ENCODE assay signal across 8 cellular contexts in the genomic region with DNA sequence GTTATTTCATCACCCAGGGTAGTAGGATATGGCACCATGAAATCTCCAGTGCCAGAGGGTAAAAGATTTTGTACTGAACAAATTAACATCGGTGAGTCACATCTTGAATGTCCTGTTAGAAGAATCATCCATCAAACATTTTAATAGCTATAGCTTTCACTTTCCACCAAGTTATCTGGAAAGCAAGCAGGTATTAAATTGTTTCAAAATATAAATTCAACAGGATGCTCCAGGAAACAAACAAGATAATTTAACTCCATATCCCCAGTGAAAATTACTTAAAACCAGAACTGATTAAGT. TPM values are rescaled to one million over a fixed set of nuclear protein-coding genes. Genes with fewer than 3 reads are reported as not detected.
DNase-seq lines count a peak whose midpoint lies in the region; ATAC-seq and TF ChIP-seq lines count a peak whose summit lies in the region.

No MANE protein-coding gene starts in this region.

- TF ChIP-seq CTCF in fibroblast of mammary gland (conservative IDR thresholded peaks at IDR 0.05; ENCODE audit: control insufficient read depth, insufficient read depth, low read depth, low read length), result no peak

- H3K9ac ChIP-seq in skeletal muscle tissue (ENCODE audit: low read depth in 1 of 3, low read length in 3 of 3), result peak overlapping the region in 2 of 3 donors; percentile 75 to 91

- H3K4me3 ChIP-seq in fibroblast of mammary gland (ENCODE audit: control insufficient read depth, low read depth, low read length) (peak overlapping the region; percentile 77), skeletal muscle tissue (ENCODE audit: low read length in 3 of 3) (peak overlapping the region in 2 of 3 donors; percentile 1 to 8)

- no peaks in the 10 kb centered on the region for H3K9me3 ChIP-seq in skeletal muscle tissue (ENCODE audit: control insufficient read depth in 3 of 3, low read length in 3 of 3)

- no peaks in the 10 kb centered on the region for H3K27me3 ChIP-seq in skeletal muscle tissue (ENCODE audit: control insufficient read depth in 3 of 3, insufficient read depth in 3 of 3, low read length in 3 of 3)

- ATAC-seq in HG02763 (IDR thresholded peaks at IDR 0.05; ENCODE audit: unreplicated experiment) (no peak), sciatic nerve (no peak)

- peaks cover 58 to 71% (median 58%) of the 10 kb centered on the region in 3 donors for H3K4me1 ChIP-seq in skeletal muscle tissue (ENCODE audit: control insufficient read depth in 3 of 3, insufficient read depth in 3 of 3, low read length in 3 of 3)

- intact Hi-C loops in sciatic nerve (cut with DNase I), result no loop called here

- H3K27ac ChIP-seq in skeletal muscle tissue (ENCODE audit: low read depth, low read length), result no peak overlapping the region

- peaks cover under 1 to 14% (median 6%) of the 10 kb centered on the region in 3 donors for H3K36me3 ChIP-seq in skeletal muscle tissue (ENCODE audit: control insufficient read depth in 3 of 3, insufficient read depth in 3 of 3, low read length in 3 of 3)

- peak; percentile 18 for DNase-seq in NOMO-1 treated with DMSO at 0.1 percent for 48 hours (lab: John Stamatoyannopoulos, UW; ENCODE audit: unreplicated experiment)
- no peak for DNase-seq in NOMO-1 treated with dmso at 0.1 percent for 144 hours (lab: John Stamatoyannopoulos, UW; ENCODE audit: unreplicated experiment)
- peak; percentile 83 for DNase-seq in RPMI7951 (ENCODE audit: low read depth)
- peak; percentile 59 for DNase-seq in fibroblast of mammary gland (ENCODE audit: low read depth)
- no peak for DNase-seq in iPS-NIHi7 (ENCODE audit: extremely low spot score)
- no peak for DNase-seq in sciatic nerve (ENCODE audit: low spot score)

RNA-seq across cellular contexts. Expression of gene VEZF1, which starts 2.4 kb away (rescaled TPM):
- 65.2 and 78.7 TPM in 2 replicates for total RNA-seq in RPMI7951 (2014; rRNA removed; shearing (Covaris generic))
- 30.3 TPM for total RNA-seq in skeletal muscle tissue
- 73.8 TPM for total RNA-seq in sciatic nerve

RNA-seq across cellular contexts. Expression of gene SRSF1, which starts 21.4 kb away (rescaled TPM):
- total RNA-seq in RPMI7951 (2014; rRNA removed; shearing (Covaris generic)), result 330 and 331 TPM in 2 replicates
- total RNA-seq in skeletal muscle tissue, result 224 TPM
- 169 TPM for total RNA-seq in sciatic nerve

RNA-seq across cellular contexts. Expression of gene CUEDC1, which starts 30.4 kb away (rescaled TPM):
- 6.4 and 6.6 TPM in 2 replicates for total RNA-seq in RPMI7951 (2014; rRNA removed; shearing (Covaris generic))
- 10.4 TPM for total RNA-seq in skeletal muscle tissue
- 44.3 TPM for total RNA-seq in sciatic nerve

Comparison
In these comparisons a context has a peak if more than half of its experiments do, and no peak if none do; other contexts are left out.
1. DNase-seq: peak in NOMO-1 treated with DMSO at 0.1 percent for 48 hours (single experiment), RPMI7951 (single experiment) and fibroblast of mammary gland (single experiment); none in NOMO-1 treated with dmso at 0.1 percent for 144 hours (single experiment), iPS-NIHi7 (single experiment) and sciatic nerve (single experiment).